Comparison of ENCODE assay signal across 1 cellular context in the genomic region with DNA sequence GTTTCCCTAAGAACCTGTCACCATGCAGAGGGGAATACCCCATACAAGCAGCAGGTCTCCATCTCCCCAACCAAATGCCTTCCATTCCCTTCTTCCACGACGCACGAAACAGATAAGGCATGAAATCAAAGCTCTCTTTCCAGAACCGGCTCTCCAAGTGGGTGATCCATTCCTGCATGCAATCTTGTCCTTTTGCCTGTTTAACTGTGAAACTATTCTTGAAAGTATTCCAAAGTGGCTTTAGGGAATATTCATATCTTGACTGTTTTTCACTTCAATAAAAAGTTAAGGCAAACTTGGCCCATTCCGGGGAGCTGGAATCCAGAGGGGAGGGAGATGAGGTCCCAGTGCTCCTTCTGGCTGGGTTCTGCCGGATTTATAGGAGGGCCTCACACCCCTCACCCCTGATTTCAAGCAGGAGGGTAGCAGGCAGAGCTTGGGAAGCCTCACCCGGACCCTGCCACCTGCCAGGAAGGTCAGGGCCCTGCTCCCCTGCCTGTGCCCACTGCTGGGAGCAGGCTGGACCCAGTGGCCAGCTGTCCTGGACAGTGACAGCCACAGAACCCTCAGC.
TF ChIP-seq lines count a peak whose summit lies in the region.

No MANE protein-coding gene starts in this region.

TF ChIP-seq in GM23338, 12 proteins besides CTCF, POLR2A, EP300 and RAD21 (continued from another document):
- TF ChIP-seq, protein P1, sequence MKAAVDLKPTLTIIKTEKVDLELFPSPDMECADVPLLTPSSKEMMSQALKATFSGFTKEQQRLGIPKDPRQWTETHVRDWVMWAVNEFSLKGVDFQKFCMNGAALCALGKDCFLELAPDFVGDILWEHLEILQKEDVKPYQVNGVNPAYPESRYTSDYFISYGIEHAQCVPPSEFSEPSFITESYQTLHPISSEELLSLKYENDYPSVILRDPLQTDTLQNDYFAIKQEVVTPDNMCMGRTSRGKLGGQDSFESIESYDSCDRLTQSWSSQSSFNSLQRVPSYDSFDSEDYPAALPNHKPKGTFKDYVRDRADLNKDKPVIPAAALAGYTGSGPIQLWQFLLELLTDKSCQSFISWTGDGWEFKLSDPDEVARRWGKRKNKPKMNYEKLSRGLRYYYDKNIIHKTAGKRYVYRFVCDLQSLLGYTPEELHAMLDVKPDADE (IDR thresholded peaks at IDR 0.05): no peak
- TF ChIP-seq JUNB (IDR thresholded peaks at IDR 0.05; ENCODE audit: unreplicated experiment) (no peak), CREB1 (CRISPR knock-in tag; IDR thresholded peaks at IDR 0.05; ENCODE audit: low read depth) (no peak), ZNF462 (CRISPR knock-in tag; IDR thresholded peaks at IDR 0.05) (no peak)
